ENCODE assay signal across 3 cellular contexts in genomic region chr4:174324725-174325124, GRCh38.
TF ChIP-seq lines count a peak whose summit lies in the region.

No MANE protein-coding gene starts in this region.

TF ChIP-seq in IMR-90, 13 proteins besides CTCF, POLR2A, EP300 and RAD21:
- no peak for TF ChIP-seq RCOR1 (IDR thresholded peaks at IDR 0.05; ENCODE audit: insufficient replicate concordance, low read length)
- no peak for TF ChIP-seq SMC3 (IDR thresholded peaks at IDR 0.05; ENCODE audit: low read depth, low read length)
- no peak for TF ChIP-seq BHLHE40 (IDR thresholded peaks at IDR 0.05; ENCODE audit: low read depth, low read length)
- TF ChIP-seq USF2 (IDR thresholded peaks at IDR 0.05; ENCODE audit: low read depth, low read length): no peak
- no peak for TF ChIP-seq NFE2L2 (IDR thresholded peaks at IDR 0.05; ENCODE audit: low read depth, low read length)
- TF ChIP-seq RFX5 (IDR thresholded peaks at IDR 0.05; ENCODE audit: low read depth, low read length): no peak
- no peak for TF ChIP-seq MAZ (IDR thresholded peaks at IDR 0.05; ENCODE audit: borderline replicate concordance, low read depth, low read length)
- no peak for TF ChIP-seq MAFK (IDR thresholded peaks at IDR 0.05; ENCODE audit: low read depth, low read length)
- TF ChIP-seq, protein P1, sequence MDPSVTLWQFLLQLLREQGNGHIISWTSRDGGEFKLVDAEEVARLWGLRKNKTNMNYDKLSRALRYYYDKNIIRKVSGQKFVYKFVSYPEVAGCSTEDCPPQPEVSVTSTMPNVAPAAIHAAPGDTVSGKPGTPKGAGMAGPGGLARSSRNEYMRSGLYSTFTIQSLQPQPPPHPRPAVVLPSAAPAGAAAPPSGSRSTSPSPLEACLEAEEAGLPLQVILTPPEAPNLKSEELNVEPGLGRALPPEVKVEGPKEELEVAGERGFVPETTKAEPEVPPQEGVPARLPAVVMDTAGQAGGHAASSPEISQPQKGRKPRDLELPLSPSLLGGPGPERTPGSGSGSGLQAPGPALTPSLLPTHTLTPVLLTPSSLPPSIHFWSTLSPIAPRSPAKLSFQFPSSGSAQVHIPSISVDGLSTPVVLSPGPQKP (IDR thresholded peaks at IDR 0.05; ENCODE audit: borderline replicate concordance, low read depth, low read length): no peak
- TF ChIP-seq CHD1 (IDR thresholded peaks at IDR 0.05; ENCODE audit: low read depth, low read length): no peak
- TF ChIP-seq CEBPB (IDR thresholded peaks at IDR 0.05; ENCODE audit: low read depth, low read length): no peak
- no peak for TF ChIP-seq FOS (IDR thresholded peaks at IDR 0.05; ENCODE audit: low read depth, low read length)
- TF ChIP-seq MXI1 (IDR thresholded peaks at IDR 0.05; ENCODE audit: borderline replicate concordance, low read depth, low read length): no peak

TF ChIP-seq in GM23338, 12 proteins besides CTCF, POLR2A, EP300 and RAD21 (continued from another document):
- TF ChIP-seq, protein P2, sequence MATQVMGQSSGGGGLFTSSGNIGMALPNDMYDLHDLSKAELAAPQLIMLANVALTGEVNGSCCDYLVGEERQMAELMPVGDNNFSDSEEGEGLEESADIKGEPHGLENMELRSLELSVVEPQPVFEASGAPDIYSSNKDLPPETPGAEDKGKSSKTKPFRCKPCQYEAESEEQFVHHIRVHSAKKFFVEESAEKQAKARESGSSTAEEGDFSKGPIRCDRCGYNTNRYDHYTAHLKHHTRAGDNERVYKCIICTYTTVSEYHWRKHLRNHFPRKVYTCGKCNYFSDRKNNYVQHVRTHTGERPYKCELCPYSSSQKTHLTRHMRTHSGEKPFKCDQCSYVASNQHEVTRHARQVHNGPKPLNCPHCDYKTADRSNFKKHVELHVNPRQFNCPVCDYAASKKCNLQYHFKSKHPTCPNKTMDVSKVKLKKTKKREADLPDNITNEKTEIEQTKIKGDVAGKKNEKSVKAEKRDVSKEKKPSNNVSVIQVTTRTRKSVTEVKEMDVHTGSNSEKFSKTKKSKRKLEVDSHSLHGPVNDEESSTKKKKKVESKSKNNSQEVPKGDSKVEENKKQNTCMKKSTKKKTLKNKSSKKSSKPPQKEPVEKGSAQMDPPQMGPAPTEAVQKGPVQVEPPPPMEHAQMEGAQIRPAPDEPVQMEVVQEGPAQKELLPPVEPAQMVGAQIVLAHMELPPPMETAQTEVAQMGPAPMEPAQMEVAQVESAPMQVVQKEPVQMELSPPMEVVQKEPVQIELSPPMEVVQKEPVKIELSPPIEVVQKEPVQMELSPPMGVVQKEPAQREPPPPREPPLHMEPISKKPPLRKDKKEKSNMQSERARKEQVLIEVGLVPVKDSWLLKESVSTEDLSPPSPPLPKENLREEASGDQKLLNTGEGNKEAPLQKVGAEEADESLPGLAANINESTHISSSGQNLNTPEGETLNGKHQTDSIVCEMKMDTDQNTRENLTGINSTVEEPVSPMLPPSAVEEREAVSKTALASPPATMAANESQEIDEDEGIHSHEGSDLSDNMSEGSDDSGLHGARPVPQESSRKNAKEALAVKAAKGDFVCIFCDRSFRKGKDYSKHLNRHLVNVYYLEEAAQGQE (IDR thresholded peaks at IDR 0.05; ENCODE audit: unreplicated experiment): no peak
- TF ChIP-seq EZH2phosphoT487 (IDR thresholded peaks at IDR 0.05; ENCODE audit: unreplicated experiment): no peak
- TF ChIP-seq ETS1 (IDR thresholded peaks at IDR 0.05): no peak
- TF ChIP-seq NANOG (IDR thresholded peaks at IDR 0.05; ENCODE audit: borderline replicate concordance): no peak
- TF ChIP-seq ZNF114 (CRISPR knock-in tag; IDR thresholded peaks at IDR 0.05): no peak
- TF ChIP-seq POLR2AphosphoS5 (IDR thresholded peaks at IDR 0.05; ENCODE audit: low read depth): no peak
- no peak for TF ChIP-seq CREB1 (CRISPR knock-in tag; IDR thresholded peaks at IDR 0.05; ENCODE audit: low read depth)
TF ChIP-seq in GM23338: peak in this region for 0.

TF ChIP-seq in SK-N-SH treated with all-trans-retinoic acid at 6 μM for 48 hours, 23 proteins besides CTCF, POLR2A, EP300 and RAD21:
- TF ChIP-seq CREB5 (CRISPR knock-in tag; IDR thresholded peaks at IDR 0.05; ENCODE audit: low read depth) (no peak), GLIS3 (CRISPR knock-in tag; IDR thresholded peaks at IDR 0.05) (no peak), ZFP3 (CRISPR knock-in tag; IDR thresholded peaks at IDR 0.05) (no peak), ZFP30 (CRISPR knock-in tag; IDR thresholded peaks at IDR 0.05) (no peak), RARB (CRISPR knock-in tag; IDR thresholded peaks at IDR 0.05) (no peak), PATZ1 (CRISPR knock-in tag; IDR thresholded peaks at IDR 0.05; ENCODE audit: borderline replicate concordance) (no peak), TOX (CRISPR knock-in tag; IDR thresholded peaks at IDR 0.05; ENCODE audit: borderline replicate concordance) (no peak), BACH2 (CRISPR knock-in tag; IDR thresholded peaks at IDR 0.05; ENCODE audit: borderline replicate concordance) (no peak), TSHZ2 (CRISPR knock-in tag; IDR thresholded peaks at IDR 0.05) (no peak), CSRNP3 (CRISPR knock-in tag; IDR thresholded peaks at IDR 0.05) (no peak), ZNF565 (CRISPR knock-in tag; conservative IDR thresholded peaks at IDR 0.05; ENCODE audit: low read depth) (no peak), ZNF70 (CRISPR knock-in tag; IDR thresholded peaks at IDR 0.05) (no peak), ESRRG (CRISPR knock-in tag; IDR thresholded peaks at IDR 0.05) (no peak), ARNTL (CRISPR knock-in tag; IDR thresholded peaks at IDR 0.05; ENCODE audit: borderline replicate concordance, low read depth) (no peak), CSDC2 (CRISPR knock-in tag; IDR thresholded peaks at IDR 0.05) (no peak), ZNF8 (CRISPR knock-in tag; IDR thresholded peaks at IDR 0.05) (no peak), ISL1 (CRISPR knock-in tag; IDR thresholded peaks at IDR 0.05) (no peak), PPARA (CRISPR knock-in tag; IDR thresholded peaks at IDR 0.05; ENCODE audit: borderline replicate concordance) (no peak)
- TF ChIP-seq, protein P3, sequence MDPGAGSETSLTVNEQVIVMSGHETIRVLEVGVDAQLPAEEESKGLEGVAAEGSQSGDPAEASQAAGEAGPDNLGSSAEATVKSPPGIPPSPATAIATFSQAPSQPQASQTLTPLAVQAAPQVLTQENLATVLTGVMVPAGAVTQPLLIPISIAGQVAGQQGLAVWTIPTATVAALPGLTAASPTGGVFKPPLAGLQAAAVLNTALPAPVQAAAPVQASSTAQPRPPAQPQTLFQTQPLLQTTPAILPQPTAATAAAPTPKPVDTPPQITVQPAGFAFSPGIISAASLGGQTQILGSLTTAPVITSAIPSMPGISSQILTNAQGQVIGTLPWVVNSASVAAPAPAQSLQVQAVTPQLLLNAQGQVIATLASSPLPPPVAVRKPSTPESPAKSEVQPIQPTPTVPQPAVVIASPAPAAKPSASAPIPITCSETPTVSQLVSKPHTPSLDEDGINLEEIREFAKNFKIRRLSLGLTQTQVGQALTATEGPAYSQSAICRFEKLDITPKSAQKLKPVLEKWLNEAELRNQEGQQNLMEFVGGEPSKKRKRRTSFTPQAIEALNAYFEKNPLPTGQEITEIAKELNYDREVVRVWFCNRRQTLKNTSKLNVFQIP (CRISPR knock-in tag; IDR thresholded peaks at IDR 0.05; ENCODE audit: borderline replicate concordance, low read depth): no peak
